ENCODE assay signal across 8 cellular contexts in genomic region chr10:110610308-110610774, GRCh38. TPM values are rescaled to one million over a fixed set of nuclear protein-coding genes. Genes with fewer than 3 reads are reported as not detected.
DNase-seq lines count a peak whose midpoint lies in the region; ATAC-seq lines count a peak whose summit lies in the region.

No MANE protein-coding gene starts in this region.

- DNase-seq in DMS53 (lab: John Stamatoyannopoulos, UW) (peak; percentile 79), NCI-H748 (lab: John Stamatoyannopoulos, UW; ENCODE audit: unreplicated experiment) (peak; percentile 37), myocyte (ENCODE audit: low read depth) (peak; percentile 72), ureter (ENCODE audit: low spot score) (peak; percentile 55), amniotic stem cell (lab: John Stamatoyannopoulos, UW) (no peak)
- peak; percentile 69 for DNase-seq in activated CD8-positive, alpha-beta memory T cell treated with anti-CD3 and anti-CD28 coated beads for 24 hours

- ATAC-seq in HG02884 (IDR thresholded peaks at IDR 0.05; ENCODE audit: unreplicated experiment) = peak; percentile 29
- ATAC-seq in esophagus mucosa = peak; percentile 74

RNA-seq across cellular contexts. Expression of gene RBM20, which starts 33.8 kb away (rescaled TPM):
- 3.1 TPM for total RNA-seq in esophagus mucosa
- total RNA-seq in myocyte = 2.6 and 3.0 TPM in 2 replicates
- 2.0 TPM for polyA plus RNA-seq in myocyte (2012)
- 0.68 TPM for total RNA-seq in ureter

RNA-seq across cellular contexts. Expression of gene SMC3, which starts 42.8 kb away (rescaled TPM):
- total RNA-seq in esophagus mucosa (23.9 TPM), myocyte (20.8 and 24.3 TPM in 2 replicates), ureter (30.2 TPM)
- polyA plus RNA-seq in myocyte (2012) = 9.0 TPM
